In the genomic region with DNA sequence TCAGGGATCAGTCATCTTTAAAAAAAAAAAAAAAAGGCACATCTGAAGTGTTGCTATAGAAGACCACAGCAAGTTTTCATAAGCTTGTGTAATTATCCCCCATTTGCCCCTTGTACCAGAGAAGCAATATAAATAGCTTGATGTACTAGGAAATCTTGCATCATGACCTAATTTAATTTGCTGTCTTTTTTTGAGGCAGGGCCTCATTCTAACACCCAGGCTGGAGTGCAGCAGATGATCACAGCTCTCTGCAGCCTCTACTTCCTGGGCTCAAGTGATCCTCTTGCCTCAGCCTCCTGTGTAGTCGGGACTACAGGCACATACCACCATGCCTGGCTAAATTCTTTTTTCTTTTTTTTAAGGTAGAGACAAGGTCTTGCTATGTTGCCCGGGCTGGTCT, we compare ENCODE assay signal across 15 cellular contexts.
"Had no signal": no experiment of that assay in that cellular context is flagged by ENCODE, and none has a peak within 500 bp of the region (broad histone marks: within the 10 kb centered on the region; RNA-seq: fewer than 3 reads in every experiment).

No MANE protein-coding gene starts in this region.

- H3K4me1 ChIP-seq: suprapubic skin had no signal

- ATAC-seq: activated CD4-positive, CD25-positive, alpha-beta regulatory T cell treated with anti-CD3 and anti-CD28 coated beads, Interleukin-2, amount 50 U/mL, for 24 hours; esophagus mucosa; mucosa of descending colon; stimulated activated naive CD8-positive, alpha-beta T cell treated with anti-CD3 and anti-CD28 coated beads, Interleukin-15, amount 100 ng/mL, for 72 hours had no signal

- H3K9me3 Mint-ChIP-seq: activated naive CD4-positive, alpha-beta T cell treated with anti-CD3 and anti-CD28 coated beads for 36 hours; activated T-helper 2 cell treated with anti-CD3 and anti-CD28 coated beads, Interferon-gamma antibody, Interleukin-2, Interleukin-4, amounts not matched to agents 10 μg/mL and 5 μg/mL and 100 μg/mL, durations not matched to agents 14 hours and 24 hours and 36 hours; naive B cell; neural crest cell; stimulated activated naive CD8-positive, alpha-beta T cell treated with anti-CD3 and anti-CD28 coated beads, Interleukin-15, amount 100 ng/mL, for 72 hours; type B pancreatic cell had no signal

- H3K27ac Mint-ChIP-seq: activated naive CD4-positive, alpha-beta T cell treated with anti-CD3 and anti-CD28 coated beads for 36 hours; activated T-helper 2 cell treated with anti-CD3 and anti-CD28 coated beads, Interferon-gamma antibody, Interleukin-2, Interleukin-4, amounts not matched to agents 10 μg/mL and 5 μg/mL and 100 μg/mL, durations not matched to agents 14 hours and 24 hours and 36 hours; stimulated activated naive CD8-positive, alpha-beta T cell treated with anti-CD3 and anti-CD28 coated beads, Interleukin-15, amount 100 ng/mL, for 72 hours; type B pancreatic cell had no signal

- H3K9me3 ChIP-seq: mucosa of descending colon, suprapubic skin had no signal

- H3K4me3 Mint-ChIP-seq: activated naive CD4-positive, alpha-beta T cell treated with anti-CD3 and anti-CD28 coated beads for 36 hours; naive B cell; neural crest cell; stimulated activated naive CD8-positive, alpha-beta T cell treated with anti-CD3 and anti-CD28 coated beads, Interleukin-15, amount 100 ng/mL, for 72 hours; type B pancreatic cell had no signal

- H3K4me3 ChIP-seq: coronary artery, hepatocyte, mucosa of descending colon, suprapubic skin had no signal

- H3K27me3 Mint-ChIP-seq: naive B cell; stimulated activated naive CD8-positive, alpha-beta T cell treated with anti-CD3 and anti-CD28 coated beads, Interleukin-15, amount 100 ng/mL, for 72 hours; type B pancreatic cell had no signal

- H3K4me2 ChIP-seq: hepatocyte had no signal

- H3K4me1 Mint-ChIP-seq: neural crest cell; stimulated activated naive CD8-positive, alpha-beta T cell treated with anti-CD3 and anti-CD28 coated beads, Interleukin-15, amount 100 ng/mL, for 72 hours had no signal

- H3K27me3 ChIP-seq: hepatocyte, suprapubic skin had no signal

- DNase-seq: activated naive CD4-positive, alpha-beta T cell treated with anti-CD3 and anti-CD28 coated beads for 36 hours; aorta; mesenchymal stem cell; mucosa of descending colon; naive B cell; stimulated activated CD4-positive, alpha-beta T cell treated with anti-CD3 and anti-CD28 coated beads, Interleukin-2, amount 100 ng/mL, for 24 hours; stimulated activated naive CD8-positive, alpha-beta T cell treated with anti-CD3 and anti-CD28 coated beads, Interleukin-15, amount 100 ng/mL, for 72 hours had no signal

- H2AFZ ChIP-seq: hepatocyte had no signal

- H3K27ac ChIP-seq: coronary artery, hepatocyte, suprapubic skin had no signal
